18 cellular contexts compared by ENCODE assay signal in genomic region chr7:96330193-96330592, GRCh38. TPM values are rescaled to one million over a fixed set of nuclear protein-coding genes. Genes with fewer than 3 reads are reported as not detected.
DNase-seq lines count a peak whose midpoint lies in the region; ATAC-seq and TF ChIP-seq lines count a peak whose summit lies in the region.
"Had no signal": no experiment of that assay in that cellular context is flagged by ENCODE, and none has a peak within 500 bp of the region (broad histone marks: within the 10 kb centered on the region; RNA-seq: fewer than 3 reads in every experiment).

No MANE protein-coding gene starts in this region.

- H3K27me3 ChIP-seq in smooth muscle cell (ENCODE audit: low read depth): no peaks in the 10 kb centered on the region
- H3K27me3 ChIP-seq: gastroesophageal sphincter, SJSA1, spleen had no signal

- no peak overlapping the region for H3K27ac Mint-ChIP-seq in activated T-helper 17 cell treated with anti-CD3 and anti-CD28 coated beads, Interleukin-2, amount 50 U/mL, for 72 hours
- H3K27ac Mint-ChIP-seq: activated naive CD4-positive, alpha-beta T cell treated with anti-CD3 and anti-CD28 coated beads, Interleukin-2, amount 50 U/mL, for 72 hours had no signal

- TF ChIP-seq CTCF in choroid plexus epithelial cell (conservative IDR thresholded peaks at IDR 0.05; ENCODE audit: low read depth, low read length): no peak
- TF ChIP-seq CTCF in smooth muscle cell (IDR thresholded peaks at IDR 0.05; ENCODE audit: borderline replicate concordance, insufficient read depth, poor library complexity, severe bottlenecking): no peak

- H3K4me1 ChIP-seq in smooth muscle cell (ENCODE audit: low read depth): no peaks in the 10 kb centered on the region
- H3K4me1 ChIP-seq: gastroesophageal sphincter, SJSA1 had no signal

- no peak for ATAC-seq in activated T-helper 17 cell treated with anti-CD3 and anti-CD28 coated beads, Interleukin-2, amount 50 U/mL, for 72 hours (replicated peaks)
- no peak for ATAC-seq in HG02798 (IDR thresholded peaks at IDR 0.05; ENCODE audit: poor library complexity, unreplicated experiment)
- ATAC-seq: activated naive CD4-positive, alpha-beta T cell treated with anti-CD3 and anti-CD28 coated beads, Interleukin-2, amount 50 U/mL, for 72 hours; gastroesophageal sphincter; left colon had no signal

- H3F3A ChIP-seq in smooth muscle cell (ENCODE audit: low read depth): no peaks in the 10 kb centered on the region

- DNase-seq in NCI-H2171 treated with DMSO at 0.1 percent for 48 hours (lab: John Stamatoyannopoulos, UW) (peak; percentile 50), NCI-H2171 (lab: John Stamatoyannopoulos, UW) (no peak), NCI-H345 (lab: John Stamatoyannopoulos, UW) (peak; percentile 54), choroid plexus epithelial cell (ENCODE audit: low read depth) (peak; percentile 17), smooth muscle cell (lab: John Stamatoyannopoulos, UW; ENCODE audit: unreplicated experiment) (no peak)
- DNase-seq in activated CD4-positive, alpha-beta T cell treated with anti-CD3 and anti-CD28 coated beads, Interleukin-2, amount 50 U/mL, for 1 hour: no peak
- DNase-seq: activated T-cell treated with anti-CD3 and anti-CD28 coated beads, Interleukin-2, amount 50 U/mL, for 48 hours; C1 segment of cervical spinal cord; left colon; midbrain; NCI-H526 treated with DMSO at 0.1 percent for 48 hours; spleen; stimulated activated CD4-positive, alpha-beta T cell treated with anti-CD3 and anti-CD28 coated beads, Interleukin-4, amount 100 ng/mL, for 4 hours had no signal

- H3K4me1 Mint-ChIP-seq in activated T-helper 17 cell treated with anti-CD3 and anti-CD28 coated beads, Interleukin-2, amount 50 U/mL, for 72 hours: no peaks in the 10 kb centered on the region

- H2AFZ ChIP-seq in smooth muscle cell (ENCODE audit: low read depth): peak overlapping the region; percentile 42

- no peaks in the 10 kb centered on the region for H3K9me3 Mint-ChIP-seq in activated T-helper 17 cell treated with anti-CD3 and anti-CD28 coated beads, Interleukin-2, amount 50 U/mL, for 72 hours

- H3K79me2 ChIP-seq in smooth muscle cell (ENCODE audit: low read depth): no peaks in the 10 kb centered on the region

- no peaks in the 10 kb centered on the region for H4K20me1 ChIP-seq in smooth muscle cell (ENCODE audit: low read depth)

- 89% methylated on average over 2 of the region's 2 CpGs for WGBS in smooth muscle cell (ENCODE audit: low lambda C conversion rate)

- H3K36me3 Mint-ChIP-seq in activated T-helper 17 cell treated with anti-CD3 and anti-CD28 coated beads, Interleukin-2, amount 50 U/mL, for 72 hours (ENCODE audit: low read depth): no peaks in the 10 kb centered on the region

- H3K27me3 Mint-ChIP-seq in activated T-helper 17 cell treated with anti-CD3 and anti-CD28 coated beads, Interleukin-2, amount 50 U/mL, for 72 hours: no peaks in the 10 kb centered on the region

- H3K4me2 ChIP-seq in smooth muscle cell: no peak overlapping the region

- H3K9me3 ChIP-seq in smooth muscle cell (replicated peaks; ENCODE audit: low read depth): no peaks in the 10 kb centered on the region
- H3K9me3 ChIP-seq: gastroesophageal sphincter, SJSA1 had no signal

- H3K4me3 Mint-ChIP-seq in activated T-helper 17 cell treated with anti-CD3 and anti-CD28 coated beads, Interleukin-2, amount 50 U/mL, for 72 hours: no peak overlapping the region

- no peaks in the 10 kb centered on the region for H3K36me3 ChIP-seq in smooth muscle cell (ENCODE audit: low read depth)
- H3K36me3 ChIP-seq: gastroesophageal sphincter, SJSA1, spleen had no signal

- no peak overlapping the region for H3K27ac ChIP-seq in smooth muscle cell (ENCODE audit: low read depth)
- H3K27ac ChIP-seq: gastroesophageal sphincter, SJSA1, spleen had no signal

- H3K9ac ChIP-seq in smooth muscle cell (ENCODE audit: low read depth): no peak overlapping the region

- H3K4me3 ChIP-seq in choroid plexus epithelial cell (ENCODE audit: low read depth, low read length) (no peak overlapping the region), smooth muscle cell (no peak overlapping the region)
- H3K4me3 ChIP-seq: gastroesophageal sphincter, SJSA1, spleen had no signal

RNA-seq across cellular contexts. Expression of gene SLC25A13, which starts 8.3 kb away (rescaled TPM):
- 48.2 and 50.6 TPM in 2 replicates for total RNA-seq in smooth muscle cell
- 27.9 and 28.0 TPM in 2 replicates for polyA plus RNA-seq in smooth muscle cell
- total RNA-seq in activated T-helper 17 cell treated with anti-CD3 and anti-CD28 coated beads, Interleukin-2, amount 50 U/mL, for 72 hours: 10 to 100 TPM in 1 of 2 donors, 1 to 10 TPM in 1; 6.5 to 12.8 TPM

Comparison
In these comparisons a context has a peak if more than half of its experiments do, and no peak if none do; other contexts are left out.
1. DNase-seq: peak in NCI-H2171 treated with DMSO at 0.1 percent for 48 hours (single experiment), NCI-H345 (single experiment) and choroid plexus epithelial cell (single experiment); none in NCI-H2171 (single experiment), smooth muscle cell (single experiment) and activated CD4-positive, alpha-beta T cell treated with anti-CD3 and anti-CD28 coated beads, Interleukin-2, amount 50 U/mL, for 1 hour (single experiment).